1 cellular context compared by ENCODE assay signal in the genomic region with DNA sequence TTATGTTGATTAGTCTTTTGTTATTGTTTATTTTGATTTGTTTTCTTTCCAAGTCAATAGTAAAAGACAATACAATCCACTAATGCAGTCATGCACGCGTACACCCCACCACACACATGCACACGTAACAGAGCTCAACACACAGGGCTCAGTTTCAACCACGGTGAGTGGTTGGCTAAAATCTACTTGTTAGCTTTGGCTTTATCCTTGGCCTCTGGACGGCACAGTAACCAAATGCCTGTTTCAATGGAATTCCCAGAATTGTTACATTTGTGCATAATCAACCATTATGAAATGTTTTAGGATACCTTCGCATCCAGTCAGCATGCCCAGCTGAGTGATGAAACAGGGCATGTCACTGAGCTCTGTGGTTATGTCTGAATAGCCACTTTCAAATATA.
TF ChIP-seq lines count a peak whose summit lies in the region.

No MANE protein-coding gene starts in this region.

TF ChIP-seq in GM23338, 12 proteins besides CTCF, POLR2A, EP300 and RAD21 (continued from another document):
- TF ChIP-seq, protein P1, sequence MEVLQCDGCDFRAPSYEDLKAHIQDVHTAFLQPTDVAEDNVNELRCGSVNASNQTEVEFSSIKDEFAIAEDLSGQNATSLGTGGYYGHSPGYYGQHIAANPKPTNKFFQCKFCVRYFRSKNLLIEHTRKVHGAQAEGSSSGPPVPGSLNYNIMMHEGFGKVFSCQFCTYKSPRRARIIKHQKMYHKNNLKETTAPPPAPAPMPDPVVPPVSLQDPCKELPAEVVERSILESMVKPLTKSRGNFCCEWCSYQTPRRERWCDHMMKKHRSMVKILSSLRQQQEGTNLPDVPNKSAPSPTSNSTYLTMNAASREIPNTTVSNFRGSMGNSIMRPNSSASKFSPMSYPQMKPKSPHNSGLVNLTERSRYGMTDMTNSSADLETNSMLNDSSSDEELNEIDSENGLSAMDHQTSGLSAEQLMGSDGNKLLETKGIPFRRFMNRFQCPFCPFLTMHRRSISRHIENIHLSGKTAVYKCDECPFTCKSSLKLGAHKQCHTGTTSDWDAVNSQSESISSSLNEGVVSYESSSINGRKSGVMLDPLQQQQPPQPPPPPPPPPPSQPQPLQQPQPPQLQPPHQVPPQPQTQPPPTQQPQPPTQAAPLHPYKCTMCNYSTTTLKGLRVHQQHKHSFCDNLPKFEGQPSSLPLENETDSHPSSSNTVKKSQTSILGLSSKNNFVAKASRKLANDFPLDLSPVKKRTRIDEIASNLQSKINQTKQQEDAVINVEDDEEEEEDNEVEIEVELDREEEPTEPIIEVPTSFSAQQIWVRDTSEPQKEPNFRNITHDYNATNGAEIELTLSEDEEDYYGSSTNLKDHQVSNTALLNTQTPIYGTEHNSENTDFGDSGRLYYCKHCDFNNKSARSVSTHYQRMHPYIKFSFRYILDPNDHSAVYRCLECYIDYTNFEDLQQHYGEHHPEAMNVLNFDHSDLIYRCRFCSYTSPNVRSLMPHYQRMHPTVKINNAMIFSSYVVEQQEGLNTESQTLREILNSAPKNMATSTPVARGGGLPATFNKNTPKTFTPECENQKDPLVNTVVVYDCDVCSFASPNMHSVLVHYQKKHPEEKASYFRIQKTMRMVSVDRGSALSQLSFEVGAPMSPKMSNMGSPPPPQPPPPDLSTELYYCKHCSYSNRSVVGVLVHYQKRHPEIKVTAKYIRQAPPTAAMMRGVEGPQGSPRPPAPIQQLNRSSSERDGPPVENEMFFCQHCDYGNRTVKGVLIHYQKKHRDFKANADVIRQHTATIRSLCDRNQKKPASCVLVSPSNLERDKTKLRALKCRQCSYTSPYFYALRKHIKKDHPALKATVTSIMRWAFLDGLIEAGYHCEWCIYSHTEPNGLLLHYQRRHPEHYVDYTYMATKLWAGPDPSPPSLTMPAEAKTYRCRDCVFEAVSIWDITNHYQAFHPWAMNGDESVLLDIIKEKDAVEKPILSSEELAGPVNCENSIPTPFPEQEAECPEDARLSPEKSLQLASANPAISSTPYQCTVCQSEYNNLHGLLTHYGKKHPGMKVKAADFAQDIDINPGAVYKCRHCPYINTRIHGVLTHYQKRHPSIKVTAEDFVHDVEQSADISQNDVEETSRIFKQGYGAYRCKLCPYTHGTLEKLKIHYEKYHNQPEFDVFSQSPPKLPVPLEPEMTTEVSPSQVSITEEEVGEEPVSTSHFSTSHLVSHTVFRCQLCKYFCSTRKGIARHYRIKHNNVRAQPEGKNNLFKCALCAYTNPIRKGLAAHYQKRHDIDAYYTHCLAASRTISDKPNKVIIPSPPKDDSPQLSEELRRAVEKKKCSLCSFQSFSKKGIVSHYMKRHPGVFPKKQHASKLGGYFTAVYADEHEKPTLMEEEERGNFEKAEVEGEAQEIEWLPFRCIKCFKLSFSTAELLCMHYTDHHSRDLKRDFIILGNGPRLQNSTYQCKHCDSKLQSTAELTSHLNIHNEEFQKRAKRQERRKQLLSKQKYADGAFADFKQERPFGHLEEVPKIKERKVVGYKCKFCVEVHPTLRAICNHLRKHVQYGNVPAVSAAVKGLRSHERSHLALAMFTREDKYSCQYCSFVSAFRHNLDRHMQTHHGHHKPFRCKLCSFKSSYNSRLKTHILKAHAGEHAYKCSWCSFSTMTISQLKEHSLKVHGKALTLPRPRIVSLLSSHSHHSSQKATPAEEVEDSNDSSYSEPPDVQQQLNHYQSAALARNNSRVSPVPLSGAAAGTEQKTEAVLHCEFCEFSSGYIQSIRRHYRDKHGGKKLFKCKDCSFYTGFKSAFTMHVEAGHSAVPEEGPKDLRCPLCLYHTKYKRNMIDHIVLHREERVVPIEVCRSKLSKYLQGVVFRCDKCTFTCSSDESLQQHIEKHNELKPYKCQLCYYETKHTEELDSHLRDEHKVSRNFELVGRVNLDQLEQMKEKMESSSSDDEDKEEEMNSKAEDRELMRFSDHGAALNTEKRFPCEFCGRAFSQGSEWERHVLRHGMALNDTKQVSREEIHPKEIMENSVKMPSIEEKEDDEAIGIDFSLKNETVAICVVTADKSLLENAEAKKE (CRISPR knock-in tag; IDR thresholded peaks at IDR 0.05): no peak
- TF ChIP-seq ZNF114 (CRISPR knock-in tag; IDR thresholded peaks at IDR 0.05): no peak
- TF ChIP-seq POLR2AphosphoS5 (IDR thresholded peaks at IDR 0.05; ENCODE audit: low read depth): no peak
TF ChIP-seq in GM23338: peak in this region for 0.
